Comparison of ENCODE assay signal across 8 cellular contexts in the genomic region with DNA sequence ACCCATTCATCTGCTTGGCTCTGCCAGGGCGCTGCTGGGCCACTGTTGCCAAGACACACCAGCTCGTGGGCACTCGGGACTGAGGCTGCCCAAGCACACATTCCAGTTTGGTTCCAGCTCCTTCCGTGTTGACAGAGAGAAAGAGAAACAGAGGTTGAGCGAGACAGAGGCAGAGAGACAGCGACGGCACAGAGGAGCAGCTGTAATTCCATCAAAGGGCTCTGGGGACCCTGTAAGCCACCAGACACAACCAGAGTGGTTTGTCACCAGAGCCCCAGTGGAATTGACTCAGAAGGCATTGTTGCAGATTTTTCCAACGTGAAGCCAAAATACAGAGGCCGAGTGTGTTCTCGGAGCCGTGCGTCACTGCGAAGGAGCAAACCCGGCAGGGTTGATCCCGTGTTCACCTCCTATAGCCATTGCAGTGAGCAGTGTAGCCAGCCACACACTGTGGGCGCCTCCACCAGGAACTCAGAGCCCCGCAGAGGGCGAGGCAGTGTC. TPM values are rescaled to one million over a fixed set of nuclear protein-coding genes. Genes with fewer than 3 reads are reported as not detected.
DNase-seq lines count a peak whose midpoint lies in the region; ATAC-seq and TF ChIP-seq lines count a peak whose summit lies in the region.

No MANE protein-coding gene starts in this region.

- H2BK20ac ChIP-seq in IMR-90 (ENCODE audit: low read depth, low read length): no peak overlapping the region

- no peak overlapping the region for H3K4ac ChIP-seq in IMR-90 (ENCODE audit: low read depth, low read length)

- TF ChIP-seq CTCF in IMR-90 (conservative IDR thresholded peaks at IDR 0.05; ENCODE audit: low read depth, low read length) (no peak), mucosa of descending colon (IDR thresholded peaks at IDR 0.05) (no peak)

- dilution Hi-C loops in IMR-90 (cut with HindIII; ENCODE audit: low sequenced_read_pairs, unreplicated experiment): no loop called here

- H3K56ac ChIP-seq in IMR-90 (ENCODE audit: extremely low read depth, insufficient read depth, low read length): no peak overlapping the region

- no peak overlapping the region for H2AK9ac ChIP-seq in IMR-90 (replicated peaks; ENCODE audit: low read depth, low read length, poor library complexity)

- TF ChIP-seq RAD21 in IMR-90 (IDR thresholded peaks at IDR 0.05; ENCODE audit: low read length): no peak

- H2AK5ac ChIP-seq in IMR-90 (ENCODE audit: low read depth, low read length): no peak overlapping the region

- BruUV-seq in IMR-90 (replicated peaks; lab: Mats Ljungman, UMichigan): no TSS peak

- TF ChIP-seq POLR2A in IMR-90 (IDR thresholded peaks at IDR 0.05; ENCODE audit: low read depth, low read length): no peak

- peak overlapping the region; percentile 3 for H2AFZ ChIP-seq in ACC112 (ENCODE audit: low read length, unreplicated experiment)
- no peak overlapping the region for H2AFZ ChIP-seq in IMR-90 (replicated peaks; ENCODE audit: low read length, poor library complexity)

- no peak overlapping the region for H4K5ac ChIP-seq in IMR-90 (ENCODE audit: low read depth, low read length)

- DNase-seq in IMR-90 (no peak), astrocyte of the hippocampus (ENCODE audit: low read depth, low spot score) (peak; percentile 40), mucosa of descending colon (peak; percentile 59 to 74 (median 67)), SHP77 treated with DMSO at 0.1 percent for 48 hours (lab: John Stamatoyannopoulos, UW) (no peak), KBM-7 (no peak)

- no peak overlapping the region for H3K14ac ChIP-seq in IMR-90 (replicated peaks; ENCODE audit: low read depth, low read length)

- H3K4me3 ChIP-seq in ACC112 (ENCODE audit: low read depth, low read length) (no peak overlapping the region), IMR-90 (ENCODE audit: insufficient read depth, low read depth, low read length) (no peak overlapping the region), mucosa of descending colon (no peak overlapping the region)

- H3K79me2 ChIP-seq in ACC112 (ENCODE audit: control insufficient read depth, insufficient read depth, low read length, unreplicated experiment): no peaks in the 10 kb centered on the region

- H3K9me3 ChIP-seq in IMR-90 (ENCODE audit: control insufficient read depth, insufficient read depth, low read length) (no peaks in the 10 kb centered on the region), mucosa of descending colon (no peaks in the 10 kb centered on the region)

- in situ Hi-C loops in IMR-90 (cut with MboI; ENCODE audit: low sequenced_read_pairs): no loop called here
- in situ Hi-C loops in KBM-7 (cut with MboI; ENCODE audit: low pct_unique_long_range_greater_than_20kb, low sequenced_read_pairs): no loop called here

- H3K4me2 ChIP-seq in IMR-90 (ENCODE audit: low read depth, low read length): no peak overlapping the region

- H3K27me3 ChIP-seq in ACC112 (ENCODE audit: insufficient read depth, low read length) (peaks cover 29% of the 10 kb centered on the region; the same call in 1 of the 2 replicates), IMR-90 (ENCODE audit: control insufficient read depth, insufficient read depth, low read length) (peaks cover 65% of the 10 kb centered on the region)

- H4K20me1 ChIP-seq in IMR-90 (ENCODE audit: insufficient read depth, low read length): no peaks in the 10 kb centered on the region

- POLR2A ChIA-PET in IMR-90 (lab: Charles Lee; ENCODE audit: unreplicated experiment): no interaction called here

- H4K8ac ChIP-seq in IMR-90 (ENCODE audit: low read depth in 2 of 2, low read length in 2 of 2): no peak overlapping the region

- no peaks in the 10 kb centered on the region for H3K9me1 ChIP-seq in IMR-90 (ENCODE audit: insufficient read depth, low read length)

- H3K36me3 ChIP-seq in ACC112 (ENCODE audit: insufficient read depth, low read length) (no peaks in the 10 kb centered on the region), IMR-90 (ENCODE audit: control insufficient read depth, insufficient read depth, low read length) (no peaks in the 10 kb centered on the region), mucosa of descending colon (ENCODE audit: low read depth) (no peaks in the 10 kb centered on the region)

- H3K9ac ChIP-seq in IMR-90 (ENCODE audit: low read depth, low read length): no peak overlapping the region

- CTCF ChIA-PET in IMR-90 (lab: Yijun Ruan, JAX): no interaction called here

- H3K79me1 ChIP-seq in IMR-90 (ENCODE audit: low read depth in 1 of 2, low read length in 2 of 2): no peaks in the 10 kb centered on the region

- no peak overlapping the region for H3K23ac ChIP-seq in IMR-90 (ENCODE audit: low read depth, low read length)

- H3K27ac ChIP-seq in ACC112 (ENCODE audit: low read depth, low read length) (no peak overlapping the region), IMR-90 (ENCODE audit: insufficient read depth, low read length) (no peak overlapping the region)

- H3K4me1 ChIP-seq in ACC112 (ENCODE audit: control insufficient read depth, insufficient read depth, low read length, unreplicated experiment): peaks cover 8% of the 10 kb centered on the region
- H3K4me1 ChIP-seq in IMR-90 (ENCODE audit: control insufficient read depth, insufficient read depth, low read length): no peaks in the 10 kb centered on the region; the same call in 1 of the 2 replicates
- H3K4me1 ChIP-seq in mucosa of descending colon (ENCODE audit: low read depth): peaks cover 31% of the 10 kb centered on the region

- H2BK5ac ChIP-seq in IMR-90 (ENCODE audit: low read depth, low read length, poor library complexity, severe bottlenecking): no peak overlapping the region

- H2BK15ac ChIP-seq in IMR-90 (ENCODE audit: low read depth, low read length): no peak overlapping the region

- no peak overlapping the region for H2BK120ac ChIP-seq in IMR-90 (ENCODE audit: low read depth, low read length)

- intact Hi-C loops in IMR-90 (cut with micrococcal nuclease): no loop called here
- intact Hi-C loops in mucosa of descending colon (cut with DNase I, micrococcal nuclease): no loop called here

- ATAC-seq in IMR-90 (ENCODE audit: low read depth) (peak; percentile 29; the same call in 1 of the 2 replicates), mucosa of descending colon (peak; percentile 66), HG02571 (IDR thresholded peaks at IDR 0.05; ENCODE audit: unreplicated experiment) (no peak), HG03135 (IDR thresholded peaks at IDR 0.05; ENCODE audit: unreplicated experiment) (no peak)

- 59% methylated on average over 16 of the region's 18 CpGs; no CpG with 5 or more reads in 1 of the 2 experiments for WGBS in IMR-90 (ENCODE audit: extremely low coverage in 2 of 2, insufficient read length in 1 of 2), 2 experiments

- H3K18ac ChIP-seq in IMR-90 (ENCODE audit: low read depth, low read length): no peak overlapping the region

- no peak overlapping the region for H4K91ac ChIP-seq in IMR-90 (ENCODE audit: insufficient read depth, low read depth, low read length)

TF ChIP-seq in IMR-90, 13 proteins besides CTCF, POLR2A, EP300 and RAD21:
- TF ChIP-seq FOS (IDR thresholded peaks at IDR 0.05; ENCODE audit: low read depth, low read length): no peak
- TF ChIP-seq NFE2L2 (IDR thresholded peaks at IDR 0.05; ENCODE audit: low read depth, low read length): no peak
- no peak for TF ChIP-seq RCOR1 (IDR thresholded peaks at IDR 0.05; ENCODE audit: insufficient replicate concordance, low read length)
- TF ChIP-seq, protein P1, sequence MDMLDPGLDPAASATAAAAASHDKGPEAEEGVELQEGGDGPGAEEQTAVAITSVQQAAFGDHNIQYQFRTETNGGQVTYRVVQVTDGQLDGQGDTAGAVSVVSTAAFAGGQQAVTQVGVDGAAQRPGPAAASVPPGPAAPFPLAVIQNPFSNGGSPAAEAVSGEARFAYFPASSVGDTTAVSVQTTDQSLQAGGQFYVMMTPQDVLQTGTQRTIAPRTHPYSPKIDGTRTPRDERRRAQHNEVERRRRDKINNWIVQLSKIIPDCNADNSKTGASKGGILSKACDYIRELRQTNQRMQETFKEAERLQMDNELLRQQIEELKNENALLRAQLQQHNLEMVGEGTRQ (IDR thresholded peaks at IDR 0.05; ENCODE audit: low read depth, low read length): no peak
- no peak for TF ChIP-seq MXI1 (IDR thresholded peaks at IDR 0.05; ENCODE audit: borderline replicate concordance, low read depth, low read length)
- TF ChIP-seq MAFK (IDR thresholded peaks at IDR 0.05; ENCODE audit: low read depth, low read length): no peak
- no peak for TF ChIP-seq MAZ (IDR thresholded peaks at IDR 0.05; ENCODE audit: borderline replicate concordance, low read depth, low read length)
- TF ChIP-seq SMC3 (IDR thresholded peaks at IDR 0.05; ENCODE audit: low read depth, low read length): no peak
- no peak for TF ChIP-seq CEBPB (IDR thresholded peaks at IDR 0.05; ENCODE audit: low read depth, low read length)

RNA-seq across cellular contexts. Expression of a gene that starts 33.5 kb away (rescaled TPM):
- total RNA-seq in IMR-90 (2012; rRNA removed) (8.6 and 22.2 TPM in 2 replicates), mucosa of descending colon (10 to 100 TPM; 44.0 to 57.9 (median 48.2) TPM)
- 16.8 and 19.5 TPM in 2 replicates for polyA plus RNA-seq in IMR-90 (2012; rRNA removed)
- 1.9 and 2.6 TPM in 2 replicates for polyA plus RNA-seq in IMR-90 (2012; cell fraction: cytosol; rRNA removed)
- 0.99 and 6.8 TPM in 2 replicates for polyA plus RNA-seq in IMR-90 (2012; cell fraction: nucleus; rRNA removed; ENCODE audit: low replicate concordance)

RNA-seq across cellular contexts. Expression of a gene that starts 48.5 kb away (rescaled TPM):
- total RNA-seq in IMR-90 (2012; rRNA removed) (71.0 and 73.9 TPM in 2 replicates), mucosa of descending colon (100 to 1,000 TPM; 151 to 179 (median 153) TPM)
- polyA plus RNA-seq in IMR-90 (2012; rRNA removed): 41.5 and 71.0 TPM in 2 replicates
- 11.6 and 22.6 TPM in 2 replicates for polyA plus RNA-seq in IMR-90 (2012; cell fraction: cytosol; rRNA removed)
- polyA plus RNA-seq in IMR-90 (2012; cell fraction: nucleus; rRNA removed; ENCODE audit: low replicate concordance): 417 and 584 TPM in 2 replicates

Comparison
In these comparisons a context has a peak if more than half of its experiments do, and no peak if none do; other contexts are left out.
1. ATAC-seq: peak in IMR-90 (single experiment) and mucosa of descending colon (single experiment); none in HG02571 (single experiment) and HG03135 (single experiment).
2. DNase-seq: peak in astrocyte of the hippocampus (single experiment) and mucosa of descending colon (3 of 3); none in IMR-90 (single experiment), SHP77 treated with DMSO at 0.1 percent for 48 hours (single experiment) and KBM-7 (single experiment).